8 cellular contexts compared by ENCODE assay signal in genomic region chr21:13980115-13980662, GRCh38.
DNase-seq lines count a peak whose midpoint lies in the region; ATAC-seq, FAIRE-seq and TF ChIP-seq lines count a peak whose summit lies in the region.
"Not testable (repeated sequence)": the region's sequence is repeated elsewhere in the genome, so short reads cannot be mapped to it uniquely, and the experiment has no call there.

No MANE protein-coding gene starts in this region.

- not testable (repeated sequence) for H3K4ac ChIP-seq in H1 (replicated peaks; ENCODE audit: insufficient read length, low read depth, low read length)

- H4K8ac ChIP-seq in H1 (ENCODE audit: extremely low read depth, insufficient read depth, low read length) = not testable (repeated sequence)

- POLR2A ChIA-PET in H1 (lab: Charles Lee; ENCODE audit: partially characterized antibody) = not testable (repeated sequence)

- H2AFZ ChIP-seq in H1 (ENCODE audit: low read length) = not testable (repeated sequence)

- H3K79me2 ChIP-seq in H1 (ENCODE audit: control insufficient read depth in 1 of 2, insufficient read depth in 2 of 2, low read length in 2 of 2) = not testable (repeated sequence)

- not testable (repeated sequence) for H4K5ac ChIP-seq in H1 (ENCODE audit: insufficient read length, low read depth, low read length)

- H3K27me3 ChIP-seq in H1 (replicated peaks in 1 of 4; ENCODE audit: control insufficient read depth in 3 of 4, extremely low read depth in 1 of 4, insufficient read depth in 3 of 4, low read length in 3 of 4) = not testable (repeated sequence)

- CTCF ChIA-PET in H1 (lab: Charles Lee; ENCODE audit: partially characterized antibody) = not testable (repeated sequence)

- not testable (repeated sequence) for H2BK20ac ChIP-seq in H1 (ENCODE audit: low read length)

- H3K14ac ChIP-seq in H1 (ENCODE audit: insufficient read length) = not testable (repeated sequence)

- not testable (repeated sequence) for H3K9ac ChIP-seq in H1 (replicated peaks in 1 of 4; ENCODE audit: extremely low read depth in 1 of 4, low read depth in 3 of 4, low read length in 3 of 4)

- TF ChIP-seq EP300 in H1 (IDR thresholded peaks at IDR 0.05; ENCODE audit: borderline replicate concordance in 1 of 2, low read depth in 2 of 2, low read length in 2 of 2) = not testable (repeated sequence)

- not testable (repeated sequence) for H3K23me2 ChIP-seq in H1 (ENCODE audit: low read depth, low read length)

- not testable (repeated sequence) for FAIRE-seq in H1 (lab: Jason Lieb, UNC)

- not testable (repeated sequence) for H2BK15ac ChIP-seq in H1 (ENCODE audit: low read length)

- peak; percentile 38 to 54 for TF ChIP-seq RAD21 in H1 (IDR thresholded peaks at IDR 0.05 in 1 of 2, conservative IDR thresholded peaks at IDR 0.05 in 1 of 2; ENCODE audit: low read depth in 2 of 2, low read length in 2 of 2)

- H3K4me2 ChIP-seq in H1 (ENCODE audit: insufficient read depth in 1 of 2, low read depth in 2 of 2, low read length in 2 of 2) = peak overlapping the region in 1 of 2 experiments; percentile 38; a peak in 2 of 4 replicates

- H3K18ac ChIP-seq in H1 (ENCODE audit: extremely low read depth, low read length) = not testable (repeated sequence)

- H3K27ac ChIP-seq in H1 (ENCODE audit: low read depth, low read length) = not testable (repeated sequence)

- not testable (repeated sequence) for H2BK12ac ChIP-seq in H1 (ENCODE audit: low read depth, low read length)

- H3K79me1 ChIP-seq in H1 (ENCODE audit: low read depth, low read length) = not testable (repeated sequence)

- peaks cover 0 to 28% of the 10 kb centered on the region in 2 experiments; a peak in 2 of 4 replicates for H3K9me3 ChIP-seq in H1 (ENCODE audit: insufficient read depth in 2 of 2, low read depth in 1 of 2, low read length in 1 of 2)

- not testable (repeated sequence) for H3K23ac ChIP-seq in H1 (ENCODE audit: insufficient read length)

- not testable (repeated sequence) for H4K91ac ChIP-seq in H1 (replicated peaks; ENCODE audit: insufficient read length, low read length)

- not testable (repeated sequence) for H3K4me1 ChIP-seq in H1 (replicated peaks in 1 of 4; ENCODE audit: control insufficient read depth in 3 of 4, insufficient read depth in 4 of 4, low read length in 3 of 4)

- H2BK120ac ChIP-seq in H1 (replicated peaks; ENCODE audit: low read depth, low read length) = not testable (repeated sequence)

- peak; percentile 82 for ATAC-seq in GM21390 (IDR thresholded peaks at IDR 0.05; ENCODE audit: unreplicated experiment)
- peak; percentile 94 for ATAC-seq in HG03460 (IDR thresholded peaks at IDR 0.05; ENCODE audit: unreplicated experiment)

- not testable (repeated sequence) for TF ChIP-seq POLR2A in H1 (IDR thresholded peaks at IDR 0.05; ENCODE audit: control extremely low read depth in 1 of 2, low read depth in 2 of 2, low read length in 2 of 2)

- H4K20me1 ChIP-seq in H1 (replicated peaks in 1 of 2; ENCODE audit: control insufficient read depth in 1 of 2, insufficient read depth in 2 of 2, low read length in 2 of 2) = not testable (repeated sequence)

- peak overlapping the region in 1 of 4 experiments; percentile 42; a peak in 4 of 8 replicates for H3K4me3 ChIP-seq in H1 (ENCODE audit: extremely low read depth in 1 of 4, insufficient read depth in 2 of 4, low read depth in 3 of 4, low read length in 4 of 4)

- 35% methylated on average over 30 of the region's 42 CpGs; no CpG with 5 or more reads in 1 of the 2 experiments for WGBS in H1 (ENCODE audit: extremely low coverage in 1 of 2, insufficient coverage in 1 of 2, insufficient read length in 1 of 2, insufficient replicate concordance in 2 of 2, low coverage in 1 of 2, low lambda C conversion rate in 2 of 2, missing lambda C conversion rate in 1 of 2), 2 experiments

- H3K56ac ChIP-seq in H1 (replicated peaks; ENCODE audit: insufficient read length, low read depth, low read length) = not testable (repeated sequence)

- H2BK5ac ChIP-seq in H1 (ENCODE audit: low read depth, low read length) = not testable (repeated sequence)

- TF ChIP-seq CTCF in H1 (IDR thresholded peaks at IDR 0.05; ENCODE audit: control extremely low read depth in 1 of 3, insufficient read depth in 1 of 3, low read depth in 1 of 3, low read length in 3 of 3) = peak; percentile 21 to 63 (median 37)

- H2AK5ac ChIP-seq in H1 (ENCODE audit: low read depth, low read length) = not testable (repeated sequence)

- H3K36me3 ChIP-seq in H1 (ENCODE audit: control insufficient read depth in 2 of 4, insufficient read depth in 4 of 4, low read length in 3 of 4) = not testable (repeated sequence)

- DNase-seq in DMS153 (lab: John Stamatoyannopoulos, UW) (peak; percentile 10), NCI-H748 (lab: John Stamatoyannopoulos, UW; ENCODE audit: unreplicated experiment) (peak; percentile 86), H1 (ENCODE audit: low read depth in 1 of 2, low spot score in 2 of 2) (peak; percentile 25 to 77), mucosa of gallbladder (ENCODE audit: low spot score) (peak; percentile 46)
- peak; percentile 19 for DNase-seq in activated CD8-positive, alpha-beta memory T cell treated with anti-CD3 and anti-CD28 coated beads, Interleukin-2, amount 50 U/mL, for 24 hours (ENCODE audit: extremely low read depth)
- DNase-seq in stimulated activated CD8-positive, alpha-beta memory T cell treated with anti-CD3 and anti-CD28 coated beads, Interleukin-7, amount 100 ng/mL, for 1 hour (ENCODE audit: low read depth in 2 of 2) = peak; percentile 28 to 37

Comparison
In these comparisons a context has a peak if more than half of its experiments do, and no peak if none do; other contexts are left out.
1. DNase-seq: peak in every context shown above with its lines; median percentile 86 in NCI-H748; 51 in H1; 46 in mucosa of gallbladder; 32 in stimulated activated CD8-positive, alpha-beta memory T cell treated with anti-CD3 and anti-CD28 coated beads, Interleukin-7, amount 100 ng/mL, for 1 hour; 19 in activated CD8-positive, alpha-beta memory T cell treated with anti-CD3 and anti-CD28 coated beads, Interleukin-2, amount 50 U/mL, for 24 hours; 10 in DMS153.